In genomic region chr2:74588664-74589063, GRCh38 we compare ENCODE assay signal across 33 cellular contexts. TPM values are rescaled to one million over a fixed set of nuclear protein-coding genes. Genes with fewer than 3 reads are reported as not detected.
"Had no signal": no experiment of that assay in that cellular context is flagged by ENCODE, and none has a peak within 500 bp of the region (broad histone marks: within the 10 kb centered on the region; RNA-seq: fewer than 3 reads in every experiment).

No MANE protein-coding gene starts in this region.

- H3K27me3 ChIP-seq: Peyer's patch had no signal

- H3K4me3 ChIP-seq: Peyer's patch, SJSA1 had no signal

- H3K9me3 ChIP-seq: Peyer's patch, SJSA1, SK-N-SH had no signal

- H3K27ac ChIP-seq: KMS-11, Peyer's patch, SJSA1, VCaP had no signal

- H3K4me2 ChIP-seq: KMS-11, SK-N-SH had no signal

- H3K36me3 ChIP-seq: Peyer's patch, SJSA1 had no signal

- ATAC-seq: activated CD8-positive, alpha-beta memory T cell treated with anti-CD3 and anti-CD28 coated beads, Interleukin-2, amount 10 ng/mL, durations not matched to agents 7 days and 5 days had no signal

- H3K9ac ChIP-seq: KMS-11, SK-N-SH had no signal

- H3K4me1 ChIP-seq: Peyer's patch had no signal

- DNase-seq: activated CD4-positive, alpha-beta memory T cell treated with anti-CD3 and anti-CD28 coated beads, Interleukin-2, amount 10 ng/mL, durations not matched to agents 7 days and 5 days; activated CD4-positive, alpha-beta T cell treated with anti-CD3 and anti-CD28 coated beads for 1 hour; activated CD4-positive, alpha-beta T cell treated with anti-CD3 and anti-CD28 coated beads for 48 hours; activated CD4-positive, CD25-positive, alpha-beta regulatory T cell; activated CD8-positive, alpha-beta memory T cell treated with anti-CD3 and anti-CD28 coated beads for 24 hours; activated CD8-positive, alpha-beta memory T cell treated with anti-CD3 and anti-CD28 coated beads, Interleukin-2, amount 10 ng/mL, durations not matched to agents 7 days and 5 days; activated CD8-positive, alpha-beta memory T cell treated with anti-CD3 and anti-CD28 coated beads, Interleukin-2, amount 50 U/mL, for 48 hours; activated effector memory CD4-positive, alpha-beta T cell treated with Interleukin-2 at 50 U/mL for 16 hours; activated naive CD4-positive, alpha-beta T cell treated with anti-CD3 and anti-CD28 coated beads, Interleukin-2, amount 10 ng/mL, durations not matched to agents 7 days and 5 days; activated naive CD8-positive, alpha-beta T cell treated with anti-CD3 and anti-CD28 coated beads, Interleukin-2, amount 50 U/mL, for 24 hours; activated T-cell treated with anti-CD3 and anti-CD28 coated beads, Interleukin-2, amount 50 U/mL, for 48 hours; anterior cingulate cortex; central memory CD4-positive, alpha-beta T cell; NCI-H1092 treated with DMSO at 0.1 percent for 48 hours; NCI-H1417; NCI-H146; NCI-H187; NCI-H2029 treated with DMSO at 0.1 percent for 48 hours; NCI-H2107; NCI-H2171; NCI-H510A; NCI-H526; NCI-H748 treated with DMSO at 0.1 percent for 48 hours; NK-92 treated with Interleukin-12 subunit alpha and Interleukin-12 subunit beta, amount 100 ng/mL, for 24 hours; Peyer's patch; RPMI8226; SHP77 treated with DMSO at 0.1 percent for 48 hours; SK-N-SH had no signal

RNA-seq across cellular contexts. Expression of gene M1AP, which starts 59.5 kb away (rescaled TPM):
- total RNA-seq: activated CD4-positive, alpha-beta memory T cell treated with anti-CD3 and anti-CD28 coated beads, Interleukin-2, amount 10 ng/mL, durations not matched to agents 7 days and 5 days; activated CD8-positive, alpha-beta memory T cell treated with anti-CD3 and anti-CD28 coated beads, Interleukin-2, amount 10 ng/mL, durations not matched to agents 7 days and 5 days; LHCN-M2; PC-3; Peyer's patch; SJSA1 had no signal
